Comparison of ENCODE assay signal across 1 cellular context in genomic region chrX:148933881-148934280, GRCh38.
TF ChIP-seq lines count a peak whose summit lies in the region.

No MANE protein-coding gene starts in this region.

TF ChIP-seq in GM23338, 12 proteins besides CTCF, POLR2A, EP300 and RAD21 (continued from another document):
- TF ChIP-seq ETS1 (IDR thresholded peaks at IDR 0.05) (no peak), EZH2 (IDR thresholded peaks at IDR 0.05; ENCODE audit: low read depth, unreplicated experiment) (no peak), CREB1 (CRISPR knock-in tag; IDR thresholded peaks at IDR 0.05; ENCODE audit: low read depth) (no peak), POLR2AphosphoS5 (IDR thresholded peaks at IDR 0.05; ENCODE audit: low read depth) (no peak), ZNF462 (CRISPR knock-in tag; IDR thresholded peaks at IDR 0.05) (no peak), EZH2phosphoT487 (IDR thresholded peaks at IDR 0.05; ENCODE audit: unreplicated experiment) (no peak), ZNF114 (CRISPR knock-in tag; IDR thresholded peaks at IDR 0.05) (no peak), NANOG (IDR thresholded peaks at IDR 0.05; ENCODE audit: borderline replicate concordance) (no peak), JUNB (IDR thresholded peaks at IDR 0.05; ENCODE audit: unreplicated experiment) (no peak), STAT1 (IDR thresholded peaks at IDR 0.05; ENCODE audit: unreplicated experiment) (no peak), ZNF331 (CRISPR knock-in tag; IDR thresholded peaks at IDR 0.05; ENCODE audit: low read depth) (no peak)
